In the genomic region with DNA sequence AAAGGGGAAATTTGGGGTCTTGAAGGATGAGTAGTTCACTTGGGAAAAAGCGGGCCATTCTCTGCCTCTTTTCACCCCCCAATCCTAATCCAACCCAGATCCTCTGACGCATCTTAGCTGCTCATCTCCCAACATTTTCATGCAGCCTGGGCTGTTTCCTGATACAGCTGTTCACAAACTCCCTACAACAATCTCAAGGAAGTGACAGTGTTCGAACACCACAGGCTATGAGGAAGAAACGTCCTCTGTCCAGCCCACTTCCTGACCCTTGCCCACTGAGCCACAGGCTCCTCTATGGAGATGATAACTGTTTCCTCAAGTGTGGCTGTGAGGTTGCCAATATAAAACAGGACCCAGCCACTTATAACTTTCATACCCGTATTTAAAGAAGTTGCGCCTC, we compare ENCODE assay signal across 1 cellular context.
TF ChIP-seq lines count a peak whose summit lies in the region.

No MANE protein-coding gene starts in this region.

TF ChIP-seq in K562, 482 proteins besides CTCF, POLR2A, EP300 and RAD21:
- 0 out of 2 replicates have a peak, but pooled peaks have one; percentile 19 for TF ChIP-seq FOXK1 (CRISPR knock-in tag; IDR thresholded peaks at IDR 0.05; ENCODE audit: borderline replicate concordance)
- no peak for TF ChIP-seq ZKSCAN3 (CRISPR knock-in tag; IDR thresholded peaks at IDR 0.05)
TF ChIP-seq in K562: peak in this region for 1.
